Comparison of ENCODE assay signal across 8 cellular contexts in the genomic region with DNA sequence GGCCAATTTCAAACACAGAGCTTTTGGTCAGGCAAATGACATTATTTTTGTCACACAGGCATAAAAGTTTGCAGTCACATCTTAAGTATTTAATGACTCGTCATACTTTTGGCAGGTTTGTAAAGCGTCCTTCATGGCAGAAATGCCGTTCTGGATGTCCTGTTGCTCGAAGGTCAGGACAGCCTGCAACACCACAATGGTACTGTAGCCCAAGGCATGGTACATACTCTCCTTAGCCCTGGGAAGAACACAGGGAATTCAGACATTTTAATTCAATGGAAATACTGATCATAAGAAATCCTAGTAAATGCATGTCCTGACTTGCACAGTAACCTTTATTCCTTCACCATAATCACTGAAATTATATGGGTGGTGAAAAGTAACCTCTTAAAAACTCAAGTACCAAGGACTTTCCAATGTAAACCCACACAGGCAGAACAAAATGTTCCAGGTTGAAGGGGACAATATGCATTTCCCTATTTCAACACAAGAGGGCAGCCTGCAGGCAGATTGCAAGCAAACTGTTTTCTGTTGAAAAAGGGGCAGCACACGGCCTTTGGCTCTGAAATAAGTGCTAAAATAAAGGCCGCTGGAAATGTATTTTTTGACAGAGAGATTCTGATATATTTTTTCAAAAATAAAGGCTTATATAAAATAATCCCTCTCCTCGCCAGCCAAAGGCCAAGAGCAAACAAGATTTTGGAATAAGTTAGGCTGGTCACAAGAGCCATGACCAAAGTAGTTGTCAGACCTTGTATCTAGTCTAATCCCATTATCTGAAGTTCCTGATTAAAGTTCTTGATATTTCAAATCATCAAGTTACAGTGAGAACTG.
A peak's percentile ranks its signal among the peaks of the same experiment; 100 is the strongest.
DNase-seq lines count a peak whose midpoint lies in the region; TF ChIP-seq lines count a peak whose summit lies in the region.

No MANE protein-coding gene starts in this region.

- in situ Hi-C loops in brain microvascular endothelial cell (cut with HindIII; ENCODE audit: low pct_ligation_motif_present, low sequenced_read_pairs): no loop called here

- DNase-seq in GM10248 (ENCODE audit: extremely low spot score) (peak; percentile 53), HCEC 1CT (peak; percentile 62), NCI-H1105 (lab: John Stamatoyannopoulos, UW) (peak; percentile 80), T-helper 9 cell (peak; percentile 26), brain microvascular endothelial cell (peak; percentile 82), iPS-NIHi7 (ENCODE audit: extremely low spot score) (peak; percentile 70), mesenteric fat pad (ENCODE audit: low spot score) (no peak)
- peak; percentile 65 for DNase-seq in stimulated activated CD4-positive, alpha-beta T cell treated with anti-CD3 and anti-CD28 coated beads, Interleukin-15, amount 100 ng/mL, for 24 hours

- no peak overlapping the region for H3K4me3 ChIP-seq in brain microvascular endothelial cell (ENCODE audit: low read depth, low read length)

- no peak overlapping the region for H3K27ac ChIP-seq in brain microvascular endothelial cell

- H3K27me3 ChIP-seq in brain microvascular endothelial cell (replicated peaks): no peaks in the 10 kb centered on the region

- CTCF ChIA-PET in GM10248 (lab: Yijun Ruan, JAX): interaction anchor here (0.7 to 5.0 kb wide), 31 partner anchors 9 to 455 kb away, joined by 3 to 70 read pairs (median 4); partner anchors contain the start of gene CCDC171

- no peaks in the 10 kb centered on the region for H3K36me3 ChIP-seq in brain microvascular endothelial cell (replicated peaks)

- POLR2A ChIA-PET in GM10248 (lab: Yijun Ruan, JAX): interaction anchor here (0.6 kb wide), 1 partner anchor 191 kb away, joined by 7 read pairs; no protein-coding TSS in a partner anchor

- TF ChIP-seq CTCF in GM10248 (IDR thresholded peaks at IDR 0.05; ENCODE audit: control extremely low read depth, extremely low read depth, low read depth, missing control alignments) (peak; percentile 85), brain microvascular endothelial cell (IDR thresholded peaks at IDR 0.05; ENCODE audit: low read depth, low read length, missing control alignments) (peak; percentile 91)
